In genomic region chr3:191244242-191244867, GRCh38 we compare ENCODE assay signal across 8 cellular contexts. TPM values are rescaled to one million over a fixed set of nuclear protein-coding genes. Genes with fewer than 3 reads are reported as not detected.
A peak's percentile ranks its signal among the peaks of the same experiment; 100 is the strongest.
DNase-seq lines count a peak whose midpoint lies in the region; ATAC-seq, FAIRE-seq and TF ChIP-seq lines count a peak whose summit lies in the region.

No MANE protein-coding gene starts in this region.

- no peak overlapping the region for H3K4me3 ChIP-seq in breast epithelium
- H3K4me3 ChIP-seq in bronchial epithelial cell (ENCODE audit: low read depth, low read length): no peak overlapping the region
- H3K4me3 ChIP-seq in thoracic aorta: no peak overlapping the region
- H3K4me3 ChIP-seq in suprapubic skin: no peak overlapping the region

- BruUV-seq in MCF 10A (replicated peaks; lab: Mats Ljungman, UMichigan): no TSS peak

- H3K4me1 ChIP-seq in breast epithelium (no peaks in the 10 kb centered on the region), thoracic aorta (ENCODE audit: control insufficient read depth in 1 of 2, low read depth in 2 of 2) (no peaks in the 10 kb centered on the region), suprapubic skin (no peaks in the 10 kb centered on the region)

- no peak for TF ChIP-seq POLR2A in breast epithelium (IDR thresholded peaks at IDR 0.05)
- TF ChIP-seq POLR2A in suprapubic skin (IDR thresholded peaks at IDR 0.05): no peak

- no peak overlapping the region for H3K4me3 Mint-ChIP-seq in MCF 10A (ENCODE audit: unreplicated experiment)

- H3K36me3 ChIP-seq in breast epithelium: no peaks in the 10 kb centered on the region
- no peaks in the 10 kb centered on the region for H3K36me3 ChIP-seq in bronchial epithelial cell (ENCODE audit: control insufficient read depth, insufficient read depth, low read length)
- no peaks in the 10 kb centered on the region for H3K36me3 ChIP-seq in thoracic aorta
- H3K36me3 ChIP-seq in suprapubic skin: no peaks in the 10 kb centered on the region

- intact Hi-C loops in MCF 10A (cut with micrococcal nuclease) (loop anchor here (2.0 to 10.0 kb wide), 2 partner anchors 144 to 1200 kb away; no protein-coding TSS in a partner anchor), breast epithelium (cut with DNase I; ENCODE audit: low total_unique reads) (loop anchor here (10.0 kb wide), 1 partner anchor 890 kb away; no protein-coding TSS in a partner anchor)

- no peaks in the 10 kb centered on the region for H3K9me3 Mint-ChIP-seq in MCF 10A (ENCODE audit: unreplicated experiment)

- H3K4me1 Mint-ChIP-seq in MCF 10A (ENCODE audit: insufficient read depth, unreplicated experiment): peaks cover 6% of the 10 kb centered on the region

- ATAC-seq in HG03565 (IDR thresholded peaks at IDR 0.05; ENCODE audit: unreplicated experiment) (peak; percentile 30), thoracic aorta (ENCODE audit: insufficient number of reproducible peaks, low FRiP score, low read depth) (no peak)

- H3K27ac Mint-ChIP-seq in MCF 10A (ENCODE audit: low read depth, unreplicated experiment): no peak overlapping the region

- no peak for FAIRE-seq in bronchial epithelial cell (lab: Jason Lieb, UNC)

- H3K27me3 Mint-ChIP-seq in MCF 10A (ENCODE audit: insufficient read depth, unreplicated experiment): no peaks in the 10 kb centered on the region

- TF ChIP-seq CTCF in MCF 10A (IDR thresholded peaks at IDR 0.05; ENCODE audit: unreplicated experiment) (no peak), breast epithelium (IDR thresholded peaks at IDR 0.05) (peak in 1 of 3 donors; percentile 29), bronchial epithelial cell (IDR thresholded peaks at IDR 0.05; ENCODE audit: insufficient read depth, low read length, severe bottlenecking) (peak; percentile 8), thoracic aorta (IDR thresholded peaks at IDR 0.05) (peak; percentile 41), suprapubic skin (IDR thresholded peaks at IDR 0.05) (peak in 1 of 2 donors; percentile 36)

- DNase-seq in MCF 10A (ENCODE audit: unreplicated experiment) (peak; percentile 30), breast epithelium (ENCODE audit: low spot score in 2 of 2) (no peak), bronchial epithelial cell (ENCODE audit: low read depth) (peak; percentile 28), thoracic aorta (ENCODE audit: low spot score) (no peak), caudate nucleus (lab: John Stamatoyannopoulos, UW) (no peak), substantia nigra (lab: John Stamatoyannopoulos, UW) (no peak), suprapubic skin (ENCODE audit: low spot score in 2 of 2) (no peak)

- POLR2A ChIA-PET in MCF 10A (lab: Yijun Ruan, JAX): interaction anchor here (0.7 to 1.8 kb wide), 3 partner anchors 85 to 133 kb away, joined by 3 to 4 read pairs (median 3); partner anchors contain the start of gene CCDC50

- no peak overlapping the region for H3K27ac ChIP-seq in breast epithelium
- no peak overlapping the region for H3K27ac ChIP-seq in thoracic aorta
- H3K27ac ChIP-seq in caudate nucleus (ENCODE audit: low read depth, low read length): no peak overlapping the region
- H3K27ac ChIP-seq in substantia nigra (ENCODE audit: low read depth, low read length, poor library complexity, severe bottlenecking): no peak overlapping the region
- H3K27ac ChIP-seq in suprapubic skin: no peak overlapping the region

- no peak for TF ChIP-seq EP300 in suprapubic skin (IDR thresholded peaks at IDR 0.05)

- no peaks in the 10 kb centered on the region for H3K36me3 Mint-ChIP-seq in MCF 10A (ENCODE audit: insufficient read depth, unreplicated experiment)

- H3K9me3 ChIP-seq in breast epithelium: no peaks in the 10 kb centered on the region
- no peaks in the 10 kb centered on the region for H3K9me3 ChIP-seq in thoracic aorta
- no peaks in the 10 kb centered on the region for H3K9me3 ChIP-seq in suprapubic skin

- WGBS in suprapubic skin: 24% methylated on average over 2 of the region's 2 CpGs

- H3K27me3 ChIP-seq in breast epithelium (no peaks in the 10 kb centered on the region), bronchial epithelial cell (ENCODE audit: control insufficient read depth, insufficient read depth, low read length) (no peaks in the 10 kb centered on the region), thoracic aorta (replicated peaks; ENCODE audit: insufficient read depth) (no peaks in the 10 kb centered on the region), suprapubic skin (no peaks in the 10 kb centered on the region)

- CTCF ChIA-PET in MCF 10A (lab: Yijun Ruan, JAX): interaction anchor here (0.5 to 1.3 kb wide), 5 partner anchors 86 to 1200 kb away, joined by 3 to 4 read pairs (median 3); partner anchors contain the start of gene UTS2B

RNA-seq across cellular contexts. Expression of gene OSTN, which starts 45.3 kb away (rescaled TPM):
- not detected in 2 replicates for total RNA-seq in MCF 10A (2022)
- total RNA-seq in breast epithelium: 1 to 10 TPM in 1 of 3 donors, not detected in 2; 2.5 TPM
- total RNA-seq in bronchial epithelial cell: not detected in 2 replicates
- total RNA-seq in thoracic aorta: not detected
- under 1 TPM in 1 of 4 donors, not detected in 3; 0.30 TPM for total RNA-seq in suprapubic skin

Comparison
In these comparisons a context has a peak if more than half of its experiments do, and no peak if none do; other contexts are left out.
1. DNase-seq: peak in MCF 10A (single experiment) and bronchial epithelial cell (single experiment); none in breast epithelium (0 of 2), thoracic aorta (single experiment), caudate nucleus (0 of 61), substantia nigra (0 of 49) and suprapubic skin (0 of 2).